In the genomic region with DNA sequence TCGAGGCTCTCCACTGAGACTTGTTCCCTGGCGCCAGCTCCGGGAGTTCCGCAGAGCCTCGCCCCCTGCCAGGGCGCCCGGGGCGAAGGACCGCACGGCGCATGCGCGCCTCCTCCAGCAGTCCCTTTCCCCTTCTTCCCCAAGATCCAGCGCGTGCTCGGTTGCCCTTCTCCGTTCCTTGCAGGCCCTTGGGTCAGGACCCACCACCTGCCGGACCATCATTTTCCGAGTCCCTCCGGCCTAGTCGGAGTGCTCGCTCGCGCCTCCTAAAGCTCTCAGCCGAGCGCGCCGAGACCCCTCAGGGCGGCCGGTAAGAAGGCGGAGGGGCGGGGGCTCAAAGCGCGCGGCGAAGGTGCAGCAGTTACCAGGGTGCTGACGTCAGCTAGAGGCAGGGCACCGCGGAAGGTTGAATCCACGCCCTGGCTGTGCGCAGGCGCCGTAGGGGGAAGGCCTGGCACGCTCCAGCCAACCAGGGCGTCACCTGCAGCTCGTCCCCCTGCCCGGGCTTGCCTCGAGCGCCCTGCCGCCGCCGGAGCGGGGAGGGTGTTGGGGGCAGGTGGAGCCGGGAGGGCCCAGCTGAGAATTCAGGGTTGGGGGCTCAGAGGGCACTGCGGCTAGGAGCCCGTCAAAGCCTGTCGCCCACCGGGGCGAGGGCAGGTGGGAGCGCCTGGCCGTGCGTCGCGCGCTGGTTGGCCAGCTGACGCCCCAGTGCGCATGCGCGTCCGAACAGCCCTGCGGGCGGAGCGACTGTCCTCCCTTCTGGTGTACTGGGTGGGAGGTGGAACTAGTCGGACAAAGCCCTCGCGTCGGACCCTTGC, we compare ENCODE assay signal across 8 cellular contexts. TPM values are rescaled to one million over a fixed set of nuclear protein-coding genes. Genes with fewer than 3 reads are reported as not detected.
DNase-seq lines count a peak whose midpoint lies in the region; ATAC-seq and TF ChIP-seq lines count a peak whose summit lies in the region.

A gene with protein sequence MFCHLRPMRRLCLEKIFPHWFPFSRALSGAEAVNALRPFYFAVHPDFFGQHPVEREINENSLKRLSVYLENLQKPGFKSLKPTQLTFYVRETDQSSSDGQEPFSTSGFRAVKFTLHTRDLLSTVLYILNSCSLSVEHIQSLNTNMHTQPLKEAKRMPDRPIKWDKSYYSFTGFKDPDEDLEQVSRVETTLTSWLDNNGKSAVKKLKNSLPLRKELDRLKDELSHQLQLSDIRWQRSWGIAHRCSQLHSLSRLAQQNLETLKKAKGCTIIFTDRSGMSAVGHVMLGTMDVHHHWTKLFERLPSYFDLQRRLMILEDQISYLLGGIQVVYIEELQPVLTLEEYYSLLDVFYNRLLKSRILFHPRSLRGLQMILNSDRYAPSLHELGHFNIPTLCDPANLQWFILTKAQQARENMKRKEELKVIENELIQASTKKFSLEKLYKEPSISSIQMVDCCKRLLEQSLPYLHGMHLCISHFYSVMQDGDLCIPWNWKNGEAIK (plus strand): TSS at position 757 of the 818 bp plus-strand sequence. CDS start 16,017 bp downstream, outside the sequence.

- H3K27me3 Mint-ChIP-seq in CD14-positive monocyte (ENCODE audit: low read depth in 3 of 3): peaks cover 0 to 2% (median 0%) of the 10 kb centered on the region in 3 donors

- H3K4me3 ChIP-seq in right lobe of liver: peak within 1 kb of the TSS; percentile 75 to 88 (median 84)

- intact Hi-C loops in CD14-positive monocyte (cut with micrococcal nuclease): loop anchor here (1.0 to 10.0 kb wide), 5 partner anchors 104 to 427 kb away; a partner anchor contains a TSS
- intact Hi-C loops in right lobe of liver (cut with DNase I): no loop called here

- peak within 1 kb of the TSS; percentile 97 to 99 (median 98) for H3K27ac Mint-ChIP-seq in CD14-positive monocyte

- ATAC-seq in GM19395 (IDR thresholded peaks at IDR 0.05; ENCODE audit: unreplicated experiment) (peak; percentile 90), HG03565 (IDR thresholded peaks at IDR 0.05; ENCODE audit: unreplicated experiment) (peak; percentile 85), right lobe of liver (peak; percentile 91 to 97 (median 94))

- peak within 1 kb of the TSS; percentile 98 to 99 (median 98) for H3K27ac ChIP-seq in right lobe of liver

- peaks cover 0 to 29% (median 6%) of the 10 kb centered on the region in 4 donors for H3K4me1 ChIP-seq in right lobe of liver

- H3K27me3 ChIP-seq in right lobe of liver: no peaks in the 10 kb centered on the region

- H3K9me3 ChIP-seq in right lobe of liver: no peaks in the 10 kb centered on the region

- H3K4me1 Mint-ChIP-seq in CD14-positive monocyte: peaks cover 27% of the 10 kb centered on the region

- H3K36me3 Mint-ChIP-seq in CD14-positive monocyte: peaks cover 1 to 3% of the 10 kb centered on the region in 2 donors

- TF ChIP-seq CTCF in CD14-positive monocyte (IDR thresholded peaks at IDR 0.05): no peak
- TF ChIP-seq CTCF in right lobe of liver (IDR thresholded peaks at IDR 0.05): no peak

- peak within 1 kb of the TSS; percentile 99 for H3K4me3 Mint-ChIP-seq in CD14-positive monocyte

- H3K36me3 ChIP-seq in right lobe of liver: no peaks in the 10 kb centered on the region

- no peaks in the 10 kb centered on the region for H3K9me3 Mint-ChIP-seq in CD14-positive monocyte

- DNase-seq in CD14-positive monocyte (ENCODE audit: low spot score) (peak; percentile 98), NCI-H774 (lab: John Stamatoyannopoulos, UW) (peak; percentile 81), dermis microvascular lymphatic vessel endothelial cell (ENCODE audit: low read depth in 2 of 2) (peak; percentile 94 to 98), right lobe of liver (peak; percentile 98 to 99 (median 99))
- DNase-seq in activated CD4-positive, alpha-beta T cell treated with anti-CD3 and anti-CD28 coated beads, Interleukin-2, amount 50 U/mL, for 48 hours: peak; percentile 98
- peak; percentile 99 for DNase-seq in stimulated activated CD4-positive, alpha-beta T cell treated with anti-CD3 and anti-CD28 coated beads, Interleukin-4, amount 100 ng/mL, for 4 hours

- 0% methylated on average over 23 of the region's 77 CpGs for WGBS in right lobe of liver (ENCODE audit: insufficient coverage, low coverage, low lambda C conversion rate, missing lambda C conversion rate)

- TF ChIP-seq POLR2A in right lobe of liver (IDR thresholded peaks at IDR 0.05): peak; percentile 98

RNA-seq across cellular contexts. Expression of the gene that starts here (rescaled TPM):
- polyA plus RNA-seq in CD14-positive monocyte: 10 to 100 TPM; 20.0 to 26.7 TPM
- total RNA-seq in dermis microvascular lymphatic vessel endothelial cell (17.2 and 19.1 TPM in 2 replicates), right lobe of liver (10 to 100 TPM; 37.8 to 46.4 (median 40.1) TPM)

Comparison
In these comparisons a context has a peak if more than half of its experiments do, and no peak if none do; other contexts are left out.
1. Peak in every context shown above with its lines: DNase-seq, ATAC-seq, H3K4me3 ChIP-seq and H3K27ac ChIP-seq.
2. intact Hi-C loops: an anchor here in CD14-positive monocyte (1.0 to 10.0 kb wide); none called in right lobe of liver.